ENCODE assay signal across 1 cellular context in genomic region chr2:222393733-222394267, GRCh38.
TF ChIP-seq lines count a peak whose summit lies in the region.

No MANE protein-coding gene starts in this region.

TF ChIP-seq in A549, 52 proteins besides CTCF, POLR2A, EP300 and RAD21 (continued from another document):
- no peak for TF ChIP-seq BCL3 (IDR thresholded peaks at IDR 0.05)
- TF ChIP-seq PBX3 (IDR thresholded peaks at IDR 0.05), result no peak
